Comparison of ENCODE assay signal across 10 cellular contexts in the genomic region with DNA sequence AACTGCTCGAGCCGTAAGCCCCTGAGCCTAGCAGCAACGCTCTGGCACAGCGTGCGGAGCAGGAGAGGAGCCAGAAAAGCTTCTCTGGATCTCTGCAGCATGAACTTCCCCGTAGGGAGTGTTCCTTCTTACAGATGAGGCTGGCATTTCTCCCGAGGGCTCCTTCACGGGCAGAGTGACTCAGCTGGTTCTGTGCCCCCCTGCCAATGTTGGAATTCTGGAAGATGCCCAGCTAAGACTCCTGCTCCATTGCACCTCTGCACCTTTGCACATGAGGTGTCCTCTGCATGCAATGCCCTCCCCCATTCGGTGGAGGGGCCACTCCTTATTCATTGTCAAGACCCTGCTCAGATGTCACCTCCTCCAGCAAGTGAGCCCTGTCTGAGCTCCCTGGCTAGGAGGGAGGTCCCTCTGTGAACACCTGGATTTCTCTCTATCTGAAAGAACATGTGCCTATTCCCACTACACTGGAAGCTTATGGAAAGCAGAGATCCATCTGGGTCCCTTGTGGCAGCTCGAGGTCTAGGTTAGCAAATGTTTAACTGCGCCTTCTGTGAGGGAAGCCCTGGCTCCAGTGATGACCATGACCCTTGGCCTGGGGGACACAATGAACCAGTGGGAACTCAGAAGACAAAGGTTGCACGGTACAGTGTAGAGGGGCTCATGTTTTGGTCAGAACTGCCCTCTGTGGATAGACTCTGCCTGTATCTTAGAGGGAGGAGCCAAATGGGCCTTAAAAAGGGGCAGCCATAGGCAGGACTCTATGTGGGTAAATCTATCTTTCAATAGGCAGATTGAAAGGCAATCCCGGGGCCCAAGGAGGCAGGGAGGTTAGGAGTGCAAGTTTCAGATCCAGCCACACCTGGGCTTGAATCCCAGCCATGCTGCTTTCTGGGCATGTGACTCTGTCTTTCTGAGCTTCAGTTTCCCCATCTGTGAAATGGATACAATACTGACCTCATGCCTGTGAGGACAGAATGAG. TPM values are rescaled to one million over a fixed set of nuclear protein-coding genes. Genes with fewer than 3 reads are reported as not detected.
DNase-seq lines count a peak whose midpoint lies in the region; ATAC-seq and TF ChIP-seq lines count a peak whose summit lies in the region.
"Had no signal": no experiment of that assay in that cellular context is flagged by ENCODE, and none has a peak within 500 bp of the region (broad histone marks: within the 10 kb centered on the region; RNA-seq: fewer than 3 reads in every experiment).

No MANE protein-coding gene starts in this region.

- H4K20me1 ChIP-seq in SK-N-SH (ENCODE audit: insufficient read depth), result peaks cover 80% of the 10 kb centered on the region

- DNase-seq in CD14-positive monocyte (ENCODE audit: low spot score), result no peak
- DNase-seq in SK-N-SH, result no peak
- peak; percentile 56 for DNase-seq in left cardiac atrium
- DNase-seq in renal cortical epithelial cell (ENCODE audit: low read depth), result peak; percentile 57
- no peak for DNase-seq in iPS-NIHi11 (ENCODE audit: low spot score)
- DNase-seq in effector memory CD8-positive, alpha-beta T cell, result no peak
- no peak for DNase-seq in activated CD4-positive, alpha-beta T cell treated with anti-CD3 and anti-CD28 coated beads for 1 hour
- no peak for DNase-seq in activated CD8-positive, alpha-beta memory T cell treated with anti-CD3 and anti-CD28 coated beads, Interleukin-2, amount 50 U/mL, for 48 hours
- DNase-seq: COR-L47, occipital lobe had no signal

- 69% methylated on average over 11 of the region's 13 CpGs for WGBS in SK-N-SH (ENCODE audit: low lambda C conversion rate)

- H2AFZ ChIP-seq in SK-N-SH (ENCODE audit: low read depth), result no peak overlapping the region

- TF ChIP-seq EP300 in SK-N-SH (IDR thresholded peaks at IDR 0.05; ENCODE audit: borderline replicate concordance in 1 of 2, low read depth in 1 of 2, low read length in 1 of 2), result no peak

- no peak overlapping the region; the same call in 1 of the 2 replicates for H3K4me2 ChIP-seq in SK-N-SH

- ATAC-seq in left cardiac atrium, result peak in 1 of 2 donors; percentile 14
- no peak for ATAC-seq in effector memory CD8-positive, alpha-beta T cell (replicated peaks)

- H3K9me2 ChIP-seq in SK-N-SH, result no peaks in the 10 kb centered on the region

- H3K27ac ChIP-seq in SK-N-SH (ENCODE audit: low read depth in 2 of 2, low read length in 1 of 2), result peak overlapping the region in 1 of 2 experiments; percentile 14; a peak in 1 of 4 replicates

- peak overlapping the region in 5 of 7 donors; percentile 24 to 69 (median 26) for H3K27ac Mint-ChIP-seq in CD14-positive monocyte
- H3K27ac Mint-ChIP-seq in effector memory CD8-positive, alpha-beta T cell, result no peak overlapping the region

- no peak for TF ChIP-seq RAD21 in SK-N-SH (IDR thresholded peaks at IDR 0.05; ENCODE audit: low read length)

- H3K9me3 ChIP-seq in SK-N-SH, result no peaks in the 10 kb centered on the region

- no peak overlapping the region for H3K9ac ChIP-seq in SK-N-SH

- peaks cover 24% of the 10 kb centered on the region for H3F3A ChIP-seq in SK-N-SH (replicated peaks; ENCODE audit: insufficient read depth)

- peaks cover 1 to 17% of the 10 kb centered on the region in 2 donors for H3K36me3 Mint-ChIP-seq in CD14-positive monocyte
- H3K36me3 Mint-ChIP-seq in effector memory CD8-positive, alpha-beta T cell (ENCODE audit: insufficient read depth), result no peaks in the 10 kb centered on the region

- intact Hi-C loops in CD14-positive monocyte (cut with micrococcal nuclease) (loop anchor here in 1 of 2 donors (5.0 kb wide), 1 partner anchor 53 kb away; no protein-coding TSS in a partner anchor), left cardiac atrium (cut with DNase I) (no loop called here)

- peaks cover 0 to under 1% (median 0%) of the 10 kb centered on the region in 7 donors for H3K9me3 Mint-ChIP-seq in CD14-positive monocyte
- H3K9me3 Mint-ChIP-seq in effector memory CD8-positive, alpha-beta T cell, result no peaks in the 10 kb centered on the region

- H3K4me1 ChIP-seq in SK-N-SH (ENCODE audit: control insufficient read depth in 1 of 2, insufficient read depth in 2 of 2, low read depth in 1 of 2, low read length in 1 of 2), result peaks cover 50 to 55% of the 10 kb centered on the region in 2 experiments

- POLR2A ChIA-PET in SK-N-SH (lab: Yijun Ruan, JAX), result no interaction called here

- H3K36me3 ChIP-seq in SK-N-SH (replicated peaks in 1 of 2; ENCODE audit: control insufficient read depth in 1 of 2, insufficient read depth in 2 of 2, low read length in 1 of 2), result peaks cover 2 to 18% of the 10 kb centered on the region in 2 experiments

- no peak overlapping the region for H3K4me3 Mint-ChIP-seq in CD14-positive monocyte
- H3K4me3 Mint-ChIP-seq in effector memory CD8-positive, alpha-beta T cell, result no peak overlapping the region

- H3K79me2 ChIP-seq in SK-N-SH (ENCODE audit: insufficient read depth), result peaks cover 22% of the 10 kb centered on the region; the same call in 1 of the 2 replicates

- no peak for TF ChIP-seq CTCF in CD14-positive monocyte (IDR thresholded peaks at IDR 0.05)
- no peak for TF ChIP-seq CTCF in SK-N-SH (IDR thresholded peaks at IDR 0.05)

- H3K4me1 Mint-ChIP-seq in CD14-positive monocyte, result peaks cover 75% of the 10 kb centered on the region
- H3K4me1 Mint-ChIP-seq in effector memory CD8-positive, alpha-beta T cell (ENCODE audit: low read depth in 2 of 2), result no peaks in the 10 kb centered on the region

- CTCF ChIA-PET in SK-N-SH (lab: Yijun Ruan, JAX), result interaction anchor here (1.4 kb wide), 1 partner anchor 36 kb away, joined by 3 read pairs; no protein-coding TSS in a partner anchor

- no peak overlapping the region for H3K4me3 ChIP-seq in SK-N-SH (ENCODE audit: low read depth in 2 of 2, low read length in 1 of 2)

- peaks cover 2 to 8% (median 7%) of the 10 kb centered on the region in 3 donors for H3K27me3 Mint-ChIP-seq in CD14-positive monocyte (ENCODE audit: low read depth in 3 of 3)
- H3K27me3 Mint-ChIP-seq in effector memory CD8-positive, alpha-beta T cell, result peaks cover 26 to 45% of the 10 kb centered on the region in 2 donors

- H3K27me3 ChIP-seq in SK-N-SH (ENCODE audit: insufficient read depth), result no peaks in the 10 kb centered on the region

TF ChIP-seq in SK-N-SH, 30 proteins besides CTCF, POLR2A, EP300 and RAD21 (continues in another document):
- TF ChIP-seq FOXM1 (IDR thresholded peaks at IDR 0.05; ENCODE audit: low read depth), result no peak
- TF ChIP-seq FOSL2 (IDR thresholded peaks at IDR 0.05; ENCODE audit: borderline replicate concordance, low read depth), result peak; percentile 36; the same call in 1 of the 2 replicates
- TF ChIP-seq RXRA (IDR thresholded peaks at IDR 0.05; ENCODE audit: borderline replicate concordance, low read depth), result no peak
- no peak for TF ChIP-seq JUND (IDR thresholded peaks at IDR 0.05)
- TF ChIP-seq RCOR1 (IDR thresholded peaks at IDR 0.05; ENCODE audit: low read length), result no peak
- TF ChIP-seq, protein P1, sequence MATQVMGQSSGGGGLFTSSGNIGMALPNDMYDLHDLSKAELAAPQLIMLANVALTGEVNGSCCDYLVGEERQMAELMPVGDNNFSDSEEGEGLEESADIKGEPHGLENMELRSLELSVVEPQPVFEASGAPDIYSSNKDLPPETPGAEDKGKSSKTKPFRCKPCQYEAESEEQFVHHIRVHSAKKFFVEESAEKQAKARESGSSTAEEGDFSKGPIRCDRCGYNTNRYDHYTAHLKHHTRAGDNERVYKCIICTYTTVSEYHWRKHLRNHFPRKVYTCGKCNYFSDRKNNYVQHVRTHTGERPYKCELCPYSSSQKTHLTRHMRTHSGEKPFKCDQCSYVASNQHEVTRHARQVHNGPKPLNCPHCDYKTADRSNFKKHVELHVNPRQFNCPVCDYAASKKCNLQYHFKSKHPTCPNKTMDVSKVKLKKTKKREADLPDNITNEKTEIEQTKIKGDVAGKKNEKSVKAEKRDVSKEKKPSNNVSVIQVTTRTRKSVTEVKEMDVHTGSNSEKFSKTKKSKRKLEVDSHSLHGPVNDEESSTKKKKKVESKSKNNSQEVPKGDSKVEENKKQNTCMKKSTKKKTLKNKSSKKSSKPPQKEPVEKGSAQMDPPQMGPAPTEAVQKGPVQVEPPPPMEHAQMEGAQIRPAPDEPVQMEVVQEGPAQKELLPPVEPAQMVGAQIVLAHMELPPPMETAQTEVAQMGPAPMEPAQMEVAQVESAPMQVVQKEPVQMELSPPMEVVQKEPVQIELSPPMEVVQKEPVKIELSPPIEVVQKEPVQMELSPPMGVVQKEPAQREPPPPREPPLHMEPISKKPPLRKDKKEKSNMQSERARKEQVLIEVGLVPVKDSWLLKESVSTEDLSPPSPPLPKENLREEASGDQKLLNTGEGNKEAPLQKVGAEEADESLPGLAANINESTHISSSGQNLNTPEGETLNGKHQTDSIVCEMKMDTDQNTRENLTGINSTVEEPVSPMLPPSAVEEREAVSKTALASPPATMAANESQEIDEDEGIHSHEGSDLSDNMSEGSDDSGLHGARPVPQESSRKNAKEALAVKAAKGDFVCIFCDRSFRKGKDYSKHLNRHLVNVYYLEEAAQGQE (IDR thresholded peaks at IDR 0.05; ENCODE audit: low read depth, low read length), result no peak
- no peak; the same call in 1 of the 2 replicates for TF ChIP-seq POLR2AphosphoS5 (IDR thresholded peaks at IDR 0.05; ENCODE audit: low read depth, low read length)
- TF ChIP-seq, protein P2, sequence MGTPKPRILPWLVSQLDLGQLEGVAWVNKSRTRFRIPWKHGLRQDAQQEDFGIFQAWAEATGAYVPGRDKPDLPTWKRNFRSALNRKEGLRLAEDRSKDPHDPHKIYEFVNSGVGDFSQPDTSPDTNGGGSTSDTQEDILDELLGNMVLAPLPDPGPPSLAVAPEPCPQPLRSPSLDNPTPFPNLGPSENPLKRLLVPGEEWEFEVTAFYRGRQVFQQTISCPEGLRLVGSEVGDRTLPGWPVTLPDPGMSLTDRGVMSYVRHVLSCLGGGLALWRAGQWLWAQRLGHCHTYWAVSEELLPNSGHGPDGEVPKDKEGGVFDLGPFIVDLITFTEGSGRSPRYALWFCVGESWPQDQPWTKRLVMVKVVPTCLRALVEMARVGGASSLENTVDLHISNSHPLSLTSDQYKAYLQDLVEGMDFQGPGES (IDR thresholded peaks at IDR 0.05; ENCODE audit: low read depth, low read length), result no peak
- TF ChIP-seq, protein P3, sequence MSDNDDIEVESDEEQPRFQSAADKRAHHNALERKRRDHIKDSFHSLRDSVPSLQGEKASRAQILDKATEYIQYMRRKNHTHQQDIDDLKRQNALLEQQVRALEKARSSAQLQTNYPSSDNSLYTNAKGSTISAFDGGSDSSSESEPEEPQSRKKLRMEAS (IDR thresholded peaks at IDR 0.05; ENCODE audit: low read depth), result no peak
- TF ChIP-seq FOXJ3 (CRISPR knock-in tag; IDR thresholded peaks at IDR 0.05), result no peak

RNA-seq across cellular contexts. Expression of a gene that starts 39.4 kb away (rescaled TPM):
- under 1 TPM; 0.19 to 0.31 TPM for polyA plus RNA-seq in CD14-positive monocyte
- 15.0 and 15.7 TPM in 2 replicates for polyA plus RNA-seq in SK-N-SH (2012; rRNA removed)
- 8.5 and 12.1 TPM in 2 replicates for polyA plus RNA-seq in SK-N-SH (2012; cell fraction: cytosol; rRNA removed)
- polyA plus RNA-seq in SK-N-SH (2012; cell fraction: nucleus; rRNA removed), result 15.1 and 22.9 TPM in 2 replicates
- 10 to 100 TPM in 1 of 2 donors, 1 to 10 TPM in 1; 10.0 to 15.3 TPM for total RNA-seq in left cardiac atrium
- 8.3 and 12.9 TPM in 2 replicates for total RNA-seq in renal cortical epithelial cell

Comparison
In these comparisons a context has a peak if more than half of its experiments do, and no peak if none do; other contexts are left out.
1. DNase-seq: peak in left cardiac atrium (single experiment) and renal cortical epithelial cell (single experiment); none in CD14-positive monocyte (single experiment), SK-N-SH (single experiment), iPS-NIHi11 (single experiment), effector memory CD8-positive, alpha-beta T cell (0 of 3), activated CD4-positive, alpha-beta T cell treated with anti-CD3 and anti-CD28 coated beads for 1 hour (single experiment) and activated CD8-positive, alpha-beta memory T cell treated with anti-CD3 and anti-CD28 coated beads, Interleukin-2, amount 50 U/mL, for 48 hours (single experiment).
2. H3K27ac Mint-ChIP-seq: peak in CD14-positive monocyte (5 of 7); none in effector memory CD8-positive, alpha-beta T cell (0 of 2).